In the genomic region with DNA sequence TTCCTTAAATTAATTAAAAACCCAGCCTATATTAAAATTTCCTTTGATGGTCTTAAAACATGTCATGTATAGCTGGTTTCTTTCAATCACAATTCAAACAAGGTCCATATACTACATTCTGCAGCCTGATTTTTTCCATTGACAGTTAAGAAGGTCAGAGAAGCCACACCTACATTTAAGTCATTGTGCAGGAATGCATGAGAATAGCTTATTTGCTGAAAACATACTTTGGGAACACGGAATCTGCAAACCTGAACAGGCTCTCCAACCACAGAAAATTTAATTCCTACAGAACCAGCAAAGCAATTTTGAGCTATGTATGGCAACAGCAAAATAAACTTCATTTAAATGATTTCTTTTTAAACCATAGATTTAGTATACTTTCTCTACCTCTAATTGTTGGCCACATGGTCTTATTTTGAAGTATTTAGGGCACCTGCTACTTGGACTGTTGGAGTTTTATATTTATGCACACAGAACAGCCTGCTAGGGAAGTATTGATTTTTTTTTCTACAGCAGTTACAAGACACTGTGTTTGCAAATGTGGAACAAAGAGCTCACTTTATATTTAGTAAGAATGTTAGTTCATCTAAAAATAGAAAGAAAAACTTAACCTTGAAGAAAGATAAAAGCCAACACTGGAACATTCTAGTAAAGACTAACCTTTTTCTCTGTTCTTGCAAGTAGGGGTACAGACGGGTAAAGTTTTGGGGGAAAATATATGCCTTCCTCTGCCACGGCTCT, we compare ENCODE assay signal across 18 cellular contexts.
DNase-seq lines count a peak whose midpoint lies in the region; ATAC-seq, FAIRE-seq and TF ChIP-seq lines count a peak whose summit lies in the region.
"Had no signal": no experiment of that assay in that cellular context is flagged by ENCODE, and none has a peak within 500 bp of the region (broad histone marks: within the 10 kb centered on the region; RNA-seq: fewer than 3 reads in every experiment).

No MANE protein-coding gene starts in this region.

- H3K4me1 ChIP-seq in effector memory CD4-positive, alpha-beta T cell (ENCODE audit: control insufficient read depth, insufficient read depth, low read length, poor library complexity, severe bottlenecking): no peaks in the 10 kb centered on the region

- H3K27me3 ChIP-seq in effector memory CD4-positive, alpha-beta T cell (replicated peaks; ENCODE audit: control insufficient read depth, insufficient read depth, low read length, poor library complexity, severe bottlenecking): no peaks in the 10 kb centered on the region
- no peaks in the 10 kb centered on the region for H3K27me3 ChIP-seq in MG63
- H3K27me3 ChIP-seq: sigmoid colon had no signal

- intact Hi-C loops in posterior vena cava (cut with DNase I): no loop called here

- DNase-seq in H54 (ENCODE audit: insufficient read length, low spot score) (no peak), fibroblast of pulmonary artery (ENCODE audit: low read depth) (peak; percentile 30), renal cortical epithelial cell (ENCODE audit: low read depth) (peak; percentile 34), posterior vena cava (ENCODE audit: low spot score) (no peak), MG63 (no peak)
- no peak for DNase-seq in effector memory CD4-positive, alpha-beta T cell
- DNase-seq: activated naive CD8-positive, alpha-beta T cell treated with anti-CD3 and anti-CD28 coated beads, Interleukin-2, amount 10 ng/mL, durations not matched to agents 7 days and 5 days; CD8-positive, alpha-beta T cell; GF-D8; kidney; MM.1S; naive B cell; NCI-H2171 treated with DMSO at 0.1 percent for 48 hours; sigmoid colon; stimulated activated naive CD8-positive, alpha-beta T cell treated with anti-CD3 and anti-CD28 coated beads, Interleukin-15, Interleukin-2, amounts not matched to agents 100 U/mL and 50 U/mL, for 24 hours had no signal

- peak; percentile 20 for FAIRE-seq in H54 (lab: Jason Lieb, UNC)
- FAIRE-seq: H1, kidney had no signal

- no peak overlapping the region for H3K4me3 ChIP-seq in fibroblast of pulmonary artery (replicated peaks; ENCODE audit: low read depth, low read length)
- no peak overlapping the region for H3K4me3 ChIP-seq in effector memory CD4-positive, alpha-beta T cell (ENCODE audit: insufficient read depth, low read depth, low read length, poor library complexity, severe bottlenecking)
- H3K4me3 ChIP-seq in MG63: no peak overlapping the region
- H3K4me3 ChIP-seq: sigmoid colon had no signal

- ATAC-seq in SK-N-SH treated with all-trans-retinoic acid at 6 μM for 48 hours: peak; percentile 86
- ATAC-seq: CD8-positive, alpha-beta T cell; stimulated activated naive CD8-positive, alpha-beta T cell treated with anti-CD3 and anti-CD28 coated beads, Interleukin-15, Interleukin-2, amounts not matched to agents 100 U/mL and 50 U/mL, for 24 hours; WTC11 had no signal

- H3K36me3 ChIP-seq in effector memory CD4-positive, alpha-beta T cell (ENCODE audit: control insufficient read depth, insufficient read depth, low read length): no peaks in the 10 kb centered on the region
- no peaks in the 10 kb centered on the region for H3K36me3 ChIP-seq in MG63
- H3K36me3 ChIP-seq: sigmoid colon had no signal

- TF ChIP-seq CTCF in fibroblast of pulmonary artery (IDR thresholded peaks at IDR 0.05; ENCODE audit: low read length, missing control alignments): no peak

- H3K9me3 ChIP-seq in effector memory CD4-positive, alpha-beta T cell (ENCODE audit: control insufficient read depth, low read length): peaks cover under 1% of the 10 kb centered on the region
- no peaks in the 10 kb centered on the region for H3K9me3 ChIP-seq in MG63

- H3K27ac ChIP-seq in effector memory CD4-positive, alpha-beta T cell (ENCODE audit: insufficient read depth, low read length, poor library complexity, severe bottlenecking): no peak overlapping the region
- H3K27ac ChIP-seq: sigmoid colon had no signal

- no peak for TF ChIP-seq POLR2A in H54 (IDR thresholded peaks at IDR 0.05; ENCODE audit: low read depth, low read length)

TF ChIP-seq in SK-N-SH treated with all-trans-retinoic acid at 6 μM for 48 hours, 23 proteins besides CTCF, POLR2A, EP300 and RAD21:
- TF ChIP-seq SNAI2 (CRISPR knock-in tag; IDR thresholded peaks at IDR 0.05) (no peak), ISL1 (CRISPR knock-in tag; IDR thresholded peaks at IDR 0.05) (peak; percentile 18; the same call in 1 of the 2 replicates)

Comparison
In these comparisons a context has a peak if more than half of its experiments do, and no peak if none do; other contexts are left out.
1. DNase-seq: peak in fibroblast of pulmonary artery (single experiment) and renal cortical epithelial cell (single experiment); none in H54 (single experiment), posterior vena cava (single experiment), effector memory CD4-positive, alpha-beta T cell (0 of 3) and MG63 (single experiment).